1 cellular context compared by ENCODE assay signal in the genomic region with DNA sequence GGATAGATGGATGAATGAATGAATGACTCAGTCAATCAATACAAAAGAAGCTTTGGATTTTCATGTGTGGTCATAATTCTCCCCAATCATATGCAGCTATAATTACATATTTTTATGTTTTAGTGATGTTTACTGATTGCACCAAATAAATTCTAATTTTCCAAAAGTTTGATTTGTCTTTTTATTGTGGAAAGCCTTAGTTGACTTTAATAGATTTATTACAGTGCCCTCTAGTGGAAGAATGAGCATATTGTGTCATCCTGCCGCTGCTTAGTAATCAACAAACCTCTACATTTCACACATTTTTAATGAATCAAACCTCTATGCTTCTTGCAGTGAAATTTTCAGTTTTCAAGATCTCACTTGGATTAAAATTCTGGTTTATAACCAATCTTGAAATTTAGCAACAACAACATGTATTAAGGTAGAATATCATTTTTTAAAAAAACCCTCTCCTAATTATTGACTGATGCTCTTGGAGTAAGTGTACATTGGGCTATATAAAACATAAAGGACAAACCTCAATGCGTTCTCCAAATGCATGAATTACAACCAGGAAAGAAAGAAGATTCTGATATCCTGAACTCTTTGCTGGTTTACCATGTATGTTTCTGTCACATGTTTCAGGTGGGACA.
TF ChIP-seq lines count a peak whose summit lies in the region.

No MANE protein-coding gene starts in this region.

TF ChIP-seq in H1, 55 proteins besides CTCF, POLR2A, EP300 and RAD21 (continued from another document):
- TF ChIP-seq, protein P1, sequence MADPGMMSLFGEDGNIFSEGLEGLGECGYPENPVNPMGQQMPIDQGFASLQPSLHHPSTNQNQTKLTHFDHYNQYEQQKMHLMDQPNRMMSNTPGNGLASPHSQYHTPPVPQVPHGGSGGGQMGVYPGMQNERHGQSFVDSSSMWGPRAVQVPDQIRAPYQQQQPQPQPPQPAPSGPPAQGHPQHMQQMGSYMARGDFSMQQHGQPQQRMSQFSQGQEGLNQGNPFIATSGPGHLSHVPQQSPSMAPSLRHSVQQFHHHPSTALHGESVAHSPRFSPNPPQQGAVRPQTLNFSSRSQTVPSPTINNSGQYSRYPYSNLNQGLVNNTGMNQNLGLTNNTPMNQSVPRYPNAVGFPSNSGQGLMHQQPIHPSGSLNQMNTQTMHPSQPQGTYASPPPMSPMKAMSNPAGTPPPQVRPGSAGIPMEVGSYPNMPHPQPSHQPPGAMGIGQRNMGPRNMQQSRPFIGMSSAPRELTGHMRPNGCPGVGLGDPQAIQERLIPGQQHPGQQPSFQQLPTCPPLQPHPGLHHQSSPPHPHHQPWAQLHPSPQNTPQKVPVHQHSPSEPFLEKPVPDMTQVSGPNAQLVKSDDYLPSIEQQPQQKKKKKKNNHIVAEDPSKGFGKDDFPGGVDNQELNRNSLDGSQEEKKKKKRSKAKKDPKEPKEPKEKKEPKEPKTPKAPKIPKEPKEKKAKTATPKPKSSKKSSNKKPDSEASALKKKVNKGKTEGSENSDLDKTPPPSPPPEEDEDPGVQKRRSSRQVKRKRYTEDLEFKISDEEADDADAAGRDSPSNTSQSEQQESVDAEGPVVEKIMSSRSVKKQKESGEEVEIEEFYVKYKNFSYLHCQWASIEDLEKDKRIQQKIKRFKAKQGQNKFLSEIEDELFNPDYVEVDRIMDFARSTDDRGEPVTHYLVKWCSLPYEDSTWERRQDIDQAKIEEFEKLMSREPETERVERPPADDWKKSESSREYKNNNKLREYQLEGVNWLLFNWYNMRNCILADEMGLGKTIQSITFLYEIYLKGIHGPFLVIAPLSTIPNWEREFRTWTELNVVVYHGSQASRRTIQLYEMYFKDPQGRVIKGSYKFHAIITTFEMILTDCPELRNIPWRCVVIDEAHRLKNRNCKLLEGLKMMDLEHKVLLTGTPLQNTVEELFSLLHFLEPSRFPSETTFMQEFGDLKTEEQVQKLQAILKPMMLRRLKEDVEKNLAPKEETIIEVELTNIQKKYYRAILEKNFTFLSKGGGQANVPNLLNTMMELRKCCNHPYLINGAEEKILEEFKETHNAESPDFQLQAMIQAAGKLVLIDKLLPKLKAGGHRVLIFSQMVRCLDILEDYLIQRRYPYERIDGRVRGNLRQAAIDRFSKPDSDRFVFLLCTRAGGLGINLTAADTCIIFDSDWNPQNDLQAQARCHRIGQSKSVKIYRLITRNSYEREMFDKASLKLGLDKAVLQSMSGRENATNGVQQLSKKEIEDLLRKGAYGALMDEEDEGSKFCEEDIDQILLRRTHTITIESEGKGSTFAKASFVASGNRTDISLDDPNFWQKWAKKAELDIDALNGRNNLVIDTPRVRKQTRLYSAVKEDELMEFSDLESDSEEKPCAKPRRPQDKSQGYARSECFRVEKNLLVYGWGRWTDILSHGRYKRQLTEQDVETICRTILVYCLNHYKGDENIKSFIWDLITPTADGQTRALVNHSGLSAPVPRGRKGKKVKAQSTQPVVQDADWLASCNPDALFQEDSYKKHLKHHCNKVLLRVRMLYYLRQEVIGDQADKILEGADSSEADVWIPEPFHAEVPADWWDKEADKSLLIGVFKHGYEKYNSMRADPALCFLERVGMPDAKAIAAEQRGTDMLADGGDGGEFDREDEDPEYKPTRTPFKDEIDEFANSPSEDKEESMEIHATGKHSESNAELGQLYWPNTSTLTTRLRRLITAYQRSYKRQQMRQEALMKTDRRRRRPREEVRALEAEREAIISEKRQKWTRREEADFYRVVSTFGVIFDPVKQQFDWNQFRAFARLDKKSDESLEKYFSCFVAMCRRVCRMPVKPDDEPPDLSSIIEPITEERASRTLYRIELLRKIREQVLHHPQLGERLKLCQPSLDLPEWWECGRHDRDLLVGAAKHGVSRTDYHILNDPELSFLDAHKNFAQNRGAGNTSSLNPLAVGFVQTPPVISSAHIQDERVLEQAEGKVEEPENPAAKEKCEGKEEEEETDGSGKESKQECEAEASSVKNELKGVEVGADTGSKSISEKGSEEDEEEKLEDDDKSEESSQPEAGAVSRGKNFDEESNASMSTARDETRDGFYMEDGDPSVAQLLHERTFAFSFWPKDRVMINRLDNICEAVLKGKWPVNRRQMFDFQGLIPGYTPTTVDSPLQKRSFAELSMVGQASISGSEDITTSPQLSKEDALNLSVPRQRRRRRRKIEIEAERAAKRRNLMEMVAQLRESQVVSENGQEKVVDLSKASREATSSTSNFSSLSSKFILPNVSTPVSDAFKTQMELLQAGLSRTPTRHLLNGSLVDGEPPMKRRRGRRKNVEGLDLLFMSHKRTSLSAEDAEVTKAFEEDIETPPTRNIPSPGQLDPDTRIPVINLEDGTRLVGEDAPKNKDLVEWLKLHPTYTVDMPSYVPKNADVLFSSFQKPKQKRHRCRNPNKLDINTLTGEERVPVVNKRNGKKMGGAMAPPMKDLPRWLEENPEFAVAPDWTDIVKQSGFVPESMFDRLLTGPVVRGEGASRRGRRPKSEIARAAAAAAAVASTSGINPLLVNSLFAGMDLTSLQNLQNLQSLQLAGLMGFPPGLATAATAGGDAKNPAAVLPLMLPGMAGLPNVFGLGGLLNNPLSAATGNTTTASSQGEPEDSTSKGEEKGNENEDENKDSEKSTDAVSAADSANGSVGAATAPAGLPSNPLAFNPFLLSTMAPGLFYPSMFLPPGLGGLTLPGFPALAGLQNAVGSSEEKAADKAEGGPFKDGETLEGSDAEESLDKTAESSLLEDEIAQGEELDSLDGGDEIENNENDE (IDR thresholded peaks at IDR 0.05; ENCODE audit: insufficient replicate concordance, low read length) = no peak
- TF ChIP-seq KDM5A (IDR thresholded peaks at IDR 0.05; ENCODE audit: low read length) (no peak), KDM4A (IDR thresholded peaks at IDR 0.05; ENCODE audit: low read depth, low read length, severe bottlenecking) (no peak), KDM1A (IDR thresholded peaks at IDR 0.05; ENCODE audit: borderline replicate concordance, low read length) (no peak), ZNF274 (IDR thresholded peaks at IDR 0.05; ENCODE audit: borderline replicate concordance, extremely low read depth, low read length) (no peak), YY1 (IDR thresholded peaks at IDR 0.05; ENCODE audit: low read depth, low read length) (no peak), CHD2 (IDR thresholded peaks at IDR 0.05; ENCODE audit: low read length) (no peak), TEAD4 (IDR thresholded peaks at IDR 0.05; ENCODE audit: low read depth, low read length) (no peak), TBP (IDR thresholded peaks at IDR 0.05; ENCODE audit: low read depth, low read length) (no peak), TAF7 (optimal IDR thresholded peaks at IDR 0.05; ENCODE audit: borderline replicate concordance, low read depth, low read length) (no peak), SAP30 (IDR thresholded peaks at IDR 0.05; ENCODE audit: insufficient read depth, insufficient replicate concordance, low read length) (no peak), CTBP2 (IDR thresholded peaks at IDR 0.05; ENCODE audit: borderline replicate concordance, insufficient read depth, insufficient read length, low read length) (no peak)
- TF ChIP-seq, protein P2, sequence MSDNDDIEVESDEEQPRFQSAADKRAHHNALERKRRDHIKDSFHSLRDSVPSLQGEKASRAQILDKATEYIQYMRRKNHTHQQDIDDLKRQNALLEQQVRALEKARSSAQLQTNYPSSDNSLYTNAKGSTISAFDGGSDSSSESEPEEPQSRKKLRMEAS (IDR thresholded peaks at IDR 0.05) = no peak
